28 cellular contexts compared by ENCODE assay signal in genomic region chr18:8715599-8715998, GRCh38.
"Had no signal": no experiment of that assay in that cellular context is flagged by ENCODE, and none has a peak within 500 bp of the region (broad histone marks: within the 10 kb centered on the region; RNA-seq: fewer than 3 reads in every experiment).

No MANE protein-coding gene starts in this region.

- ATAC-seq: activated CD4-positive, CD25-positive, alpha-beta regulatory T cell treated with anti-CD3 and anti-CD28 coated beads, Interleukin-2, amount 50 U/mL, for 24 hours; activated CD8-positive, alpha-beta memory T cell treated with anti-CD3 and anti-CD28 coated beads, Interleukin-2, amount 10 ng/mL, durations not matched to agents 7 days and 5 days; activated CD8-positive, alpha-beta T cell treated with anti-CD3 and anti-CD28 coated beads, Interleukin-2, amount 10 ng/mL, durations not matched to agents 7 days and 5 days; mucosa of descending colon; psoas muscle; stimulated activated naive B cell treated with anti-CD40 and anti-IgM and Interleukin-4, amounts not matched to agents 10 μg/mL and 1 μg/mL and 100 μg/mL, for 72 hours had no signal

- H3K27ac ChIP-seq: brain microvascular endothelial cell, epithelial cell of prostate, left ventricle myocardium inferior, parathyroid adenoma, psoas muscle, stomach, suprapubic skin, tibial artery, VCaP had no signal

- H3K4me3 ChIP-seq: left ventricle myocardium inferior, lung, mucosa of descending colon, psoas muscle, smooth muscle cell, stomach, suprapubic skin, tibial artery had no signal

- H3K4me2 ChIP-seq: smooth muscle cell had no signal

- H3K27ac Mint-ChIP-seq: activated CD4-positive, alpha-beta T cell treated with anti-CD3 and anti-CD28 coated beads, Interleukin-2, amount 10 ng/mL, durations not matched to agents 24 days and 14 days; activated CD8-positive, alpha-beta memory T cell treated with anti-CD3 and anti-CD28 coated beads, Interleukin-2, amount 10 ng/mL, durations not matched to agents 7 days and 5 days; activated CD8-positive, alpha-beta T cell treated with anti-CD3 and anti-CD28 coated beads, Interleukin-2, amount 10 ng/mL, durations not matched to agents 7 days and 5 days; activated naive CD4-positive, alpha-beta T cell treated with anti-CD3 and anti-CD28 coated beads for 36 hours; activated naive CD8-positive, alpha-beta T cell treated with anti-CD3 and anti-CD28 coated beads, Interleukin-2, amount 10 ng/mL, durations not matched to agents 7 days and 5 days; dendritic cell treated with granulocyte-macrophage colony-stimulating factor and Interleukin-4, amounts not matched to agents 40 ng/mL and 50 ng/mL, for 4 days; nephron progenitor cell; stimulated activated naive B cell treated with anti-CD40 and anti-IgM and Interleukin-4, amounts not matched to agents 10 μg/mL and 1 μg/mL and 100 μg/mL, for 72 hours had no signal

- H3K4me1 Mint-ChIP-seq: activated CD4-positive, alpha-beta T cell treated with anti-CD3 and anti-CD28 coated beads, Interleukin-2, amount 10 ng/mL, durations not matched to agents 24 days and 14 days; activated CD8-positive, alpha-beta memory T cell treated with anti-CD3 and anti-CD28 coated beads, Interleukin-2, amount 10 ng/mL, durations not matched to agents 7 days and 5 days; activated naive CD8-positive, alpha-beta T cell treated with anti-CD3 and anti-CD28 coated beads, Interleukin-2, amount 10 ng/mL, durations not matched to agents 7 days and 5 days had no signal

- DNase-seq: activated CD4-positive, alpha-beta T cell treated with anti-CD3 and anti-CD28 coated beads, Interleukin-2, amount 10 ng/mL, durations not matched to agents 24 days and 14 days; activated CD8-positive, alpha-beta memory T cell treated with anti-CD3 and anti-CD28 coated beads, Interleukin-2, amount 10 ng/mL, durations not matched to agents 7 days and 5 days; activated CD8-positive, alpha-beta T cell treated with anti-CD3 and anti-CD28 coated beads, Interleukin-2, amount 10 ng/mL, durations not matched to agents 7 days and 5 days; activated effector memory CD4-positive, alpha-beta T cell treated with anti-CD3 and anti-CD28 coated beads, Interleukin-2, amount 50 U/mL, for 16 hours; activated naive CD4-positive, alpha-beta T cell treated with anti-CD3 and anti-CD28 coated beads for 36 hours; activated naive CD8-positive, alpha-beta T cell treated with anti-CD3 and anti-CD28 coated beads, Interleukin-2, amount 10 ng/mL, durations not matched to agents 7 days and 5 days; amniotic stem cell; brain microvascular endothelial cell; glutamatergic neuron; left ventricle myocardium inferior; mucosa of descending colon; nephron progenitor cell; psoas muscle; stimulated activated CD4-positive, alpha-beta T cell treated with anti-CD3 and anti-CD28 coated beads, Interleukin-1b, Interleukin-23, amount 100 ng/mL, for 48 hours; stimulated activated CD4-positive, alpha-beta T cell treated with anti-CD3 and anti-CD28 coated beads, Interleukin-4, amount 100 ng/mL, for 4 hours; stimulated activated CD8-positive, alpha-beta memory T cell treated with anti-CD3 and anti-CD28 coated beads, Interleukin-4, amount 100 ng/mL, for 48 hours; stimulated activated naive B cell treated with anti-CD40 and anti-IgM and Interleukin-4, amounts not matched to agents 10 μg/mL and 1 μg/mL and 100 μg/mL, for 72 hours; stomach; T-helper 9 cell; tibial artery had no signal

- H3K4me1 ChIP-seq: left ventricle myocardium inferior, psoas muscle, suprapubic skin, tibial artery had no signal

- H3K27me3 ChIP-seq: brain microvascular endothelial cell, stomach, suprapubic skin, tibial artery had no signal

- H3K9me3 Mint-ChIP-seq: activated CD4-positive, alpha-beta T cell treated with anti-CD3 and anti-CD28 coated beads, Interleukin-2, amount 10 ng/mL, durations not matched to agents 24 days and 14 days; activated naive CD8-positive, alpha-beta T cell treated with anti-CD3 and anti-CD28 coated beads, Interleukin-2, amount 10 ng/mL, durations not matched to agents 7 days and 5 days; dendritic cell treated with granulocyte-macrophage colony-stimulating factor and Interleukin-4, amounts not matched to agents 40 ng/mL and 50 ng/mL, for 4 days had no signal

- H3K79me2 ChIP-seq: parathyroid adenoma had no signal

- H2AFZ ChIP-seq: parathyroid adenoma had no signal

- H3K36me3 ChIP-seq: left ventricle myocardium inferior, suprapubic skin, tibial artery had no signal

- H3K9me3 ChIP-seq: left ventricle myocardium inferior, mucosa of descending colon, psoas muscle, stomach, suprapubic skin, tibial artery had no signal

- H3K4me3 Mint-ChIP-seq: activated CD4-positive, alpha-beta T cell treated with anti-CD3 and anti-CD28 coated beads, Interleukin-2, amount 10 ng/mL, durations not matched to agents 24 days and 14 days; activated CD8-positive, alpha-beta memory T cell treated with anti-CD3 and anti-CD28 coated beads, Interleukin-2, amount 10 ng/mL, durations not matched to agents 7 days and 5 days; activated CD8-positive, alpha-beta T cell treated with anti-CD3 and anti-CD28 coated beads, Interleukin-2, amount 10 ng/mL, durations not matched to agents 7 days and 5 days; activated naive CD4-positive, alpha-beta T cell treated with anti-CD3 and anti-CD28 coated beads for 36 hours; activated naive CD8-positive, alpha-beta T cell treated with anti-CD3 and anti-CD28 coated beads, Interleukin-2, amount 10 ng/mL, durations not matched to agents 7 days and 5 days; dendritic cell treated with granulocyte-macrophage colony-stimulating factor and Interleukin-4, amounts not matched to agents 40 ng/mL and 50 ng/mL, for 4 days; nephron progenitor cell; stimulated activated naive B cell treated with anti-CD40 and anti-IgM and Interleukin-4, amounts not matched to agents 10 μg/mL and 1 μg/mL and 100 μg/mL, for 72 hours had no signal

- H3K36me3 Mint-ChIP-seq: activated CD8-positive, alpha-beta memory T cell treated with anti-CD3 and anti-CD28 coated beads, Interleukin-2, amount 10 ng/mL, durations not matched to agents 7 days and 5 days; activated naive CD8-positive, alpha-beta T cell treated with anti-CD3 and anti-CD28 coated beads, Interleukin-2, amount 10 ng/mL, durations not matched to agents 7 days and 5 days had no signal

- H3K9ac ChIP-seq: parathyroid adenoma had no signal
